ENCODE assay signal across 20 cellular contexts in the genomic region with DNA sequence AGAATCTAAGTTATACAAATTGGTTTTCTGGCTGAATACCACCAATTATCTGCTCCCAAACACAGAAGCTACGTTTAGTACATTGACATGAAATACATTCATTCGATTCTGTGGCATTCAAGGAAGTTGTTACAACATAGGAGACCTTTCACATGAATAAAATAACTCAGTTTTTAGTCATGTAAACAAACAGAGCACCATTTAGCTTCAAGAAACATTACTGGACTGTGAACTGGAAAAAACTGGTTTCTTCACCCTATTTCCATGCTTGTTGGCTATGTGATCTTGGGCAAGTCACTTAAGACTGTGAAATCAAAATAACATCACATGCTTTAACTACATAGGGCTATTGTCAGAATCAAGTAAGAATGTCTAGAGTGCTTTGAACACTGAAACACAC. TPM values are rescaled to one million over a fixed set of nuclear protein-coding genes. Genes with fewer than 3 reads are reported as not detected.
A peak's percentile ranks its signal among the peaks of the same experiment; 100 is the strongest.
DNase-seq lines count a peak whose midpoint lies in the region; TF ChIP-seq lines count a peak whose summit lies in the region.
"Had no signal": no experiment of that assay in that cellular context is flagged by ENCODE, and none has a peak within 500 bp of the region (broad histone marks: within the 10 kb centered on the region; RNA-seq: fewer than 3 reads in every experiment).

No MANE protein-coding gene starts in this region.

- no peaks in the 10 kb centered on the region for H3K27me3 ChIP-seq in neural progenitor cell
- H3K27me3 ChIP-seq in esophagus muscularis mucosa, result no peaks in the 10 kb centered on the region
- H3K27me3 ChIP-seq: right lobe of liver had no signal

- H3K27ac Mint-ChIP-seq in neural progenitor cell (no peak overlapping the region), osteocyte (ENCODE audit: unreplicated experiment) (no peak overlapping the region)
- H3K27ac Mint-ChIP-seq: activated naive CD8-positive, alpha-beta T cell treated with anti-CD3 and anti-CD28 coated beads, Interleukin-2, amount 50 U/mL, for 24 hours; endodermal cell; T-helper 17 cell had no signal

- H3F3A ChIP-seq in neural progenitor cell (ENCODE audit: low read depth), result no peaks in the 10 kb centered on the region

- intact Hi-C loops in esophagus muscularis mucosa (cut with DNase I), result no loop called here

- 47% methylated on average over 2 of the region's 2 CpGs for WGBS in esophagus muscularis mucosa

- H3K4me1 ChIP-seq in neural progenitor cell (no peaks in the 10 kb centered on the region), esophagus muscularis mucosa (no peaks in the 10 kb centered on the region)
- H3K4me1 ChIP-seq: right lobe of liver had no signal

- DNase-seq in COLO829 (ENCODE audit: low spot score) (peak; percentile 17), M059J (ENCODE audit: low read depth) (peak; percentile 47), epithelial cell of prostate (ENCODE audit: low read depth, low spot score) (no peak), neural progenitor cell (ENCODE audit: low spot score) (no peak), NCI-H2196 treated with DMSO at 0.1 percent for 48 hours (lab: John Stamatoyannopoulos, UW; ENCODE audit: unreplicated experiment) (no peak), osteocyte (ENCODE audit: extremely low spot score, unreplicated experiment) (no peak), esophagus muscularis mucosa (ENCODE audit: extremely low spot score) (no peak), NCI-H2196 (lab: John Stamatoyannopoulos, UW; ENCODE audit: unreplicated experiment) (no peak)
- DNase-seq: activated CD4-positive, CD25-positive, alpha-beta regulatory T cell; activated naive CD8-positive, alpha-beta T cell treated with anti-CD3 and anti-CD28 coated beads, Interleukin-2, amount 50 U/mL, for 24 hours; cerebellar nuclear complex; endodermal cell; islet precursor cell; KG1; midbrain; NCI-H1417; right lobe of liver; SHP77; stimulated activated CD4-positive, alpha-beta T cell treated with anti-CD3 and anti-CD28 coated beads, Interleukin-2, amount 100 ng/mL, for 24 hours; T-helper 17 cell had no signal

- H3K9me3 ChIP-seq in neural progenitor cell (ENCODE audit: low read depth) (no peaks in the 10 kb centered on the region), esophagus muscularis mucosa (no peaks in the 10 kb centered on the region)
- H3K9me3 ChIP-seq: right lobe of liver had no signal

- no peaks in the 10 kb centered on the region for H4K20me1 ChIP-seq in neural progenitor cell (ENCODE audit: low read depth)

- H3K79me2 ChIP-seq in neural progenitor cell (ENCODE audit: low read depth), result no peaks in the 10 kb centered on the region

- H3K4me2 ChIP-seq in neural progenitor cell, result no peak overlapping the region

- H2AFZ ChIP-seq in neural progenitor cell (replicated peaks), result peak overlapping the region; percentile 71

- H3K27me3 Mint-ChIP-seq in neural progenitor cell (ENCODE audit: insufficient read depth, low read depth) (no peaks in the 10 kb centered on the region), osteocyte (ENCODE audit: unreplicated experiment) (peaks cover 24% of the 10 kb centered on the region)

- no peak overlapping the region for H3K4me3 ChIP-seq in neural progenitor cell
- H3K4me3 ChIP-seq in esophagus muscularis mucosa, result no peak overlapping the region
- H3K4me3 ChIP-seq: right lobe of liver had no signal

- TF ChIP-seq EP300 in esophagus muscularis mucosa (IDR thresholded peaks at IDR 0.05), result no peak

- H3K9ac ChIP-seq in neural progenitor cell, result no peak overlapping the region

- H3K9me3 Mint-ChIP-seq in neural progenitor cell (no peaks in the 10 kb centered on the region), osteocyte (ENCODE audit: unreplicated experiment) (peaks cover 4% of the 10 kb centered on the region)
- H3K9me3 Mint-ChIP-seq: activated naive CD8-positive, alpha-beta T cell treated with anti-CD3 and anti-CD28 coated beads, Interleukin-2, amount 50 U/mL, for 24 hours had no signal

- no peak for TF ChIP-seq CTCF in neural progenitor cell (IDR thresholded peaks at IDR 0.05)
- TF ChIP-seq CTCF in osteocyte (IDR thresholded peaks at IDR 0.05), result no peak
- no peak for TF ChIP-seq CTCF in esophagus muscularis mucosa (IDR thresholded peaks at IDR 0.05)

- no peak for TF ChIP-seq POLR2A in esophagus muscularis mucosa (IDR thresholded peaks at IDR 0.05; ENCODE audit: low read depth)

- H3K4me1 Mint-ChIP-seq in neural progenitor cell (no peaks in the 10 kb centered on the region), osteocyte (ENCODE audit: unreplicated experiment) (no peaks in the 10 kb centered on the region)
- H3K4me1 Mint-ChIP-seq: activated naive CD8-positive, alpha-beta T cell treated with anti-CD3 and anti-CD28 coated beads, Interleukin-2, amount 50 U/mL, for 24 hours; T-helper 17 cell had no signal

- peak overlapping the region; percentile 48 for H3K27ac ChIP-seq in epithelial cell of prostate
- no peak overlapping the region for H3K27ac ChIP-seq in neural progenitor cell
- no peak overlapping the region for H3K27ac ChIP-seq in esophagus muscularis mucosa (replicated peaks in 1 of 4)
- H3K27ac ChIP-seq: right lobe of liver had no signal

- H3K4me3 Mint-ChIP-seq in neural progenitor cell (no peak overlapping the region), osteocyte (ENCODE audit: unreplicated experiment) (no peak overlapping the region)
- H3K4me3 Mint-ChIP-seq: activated naive CD8-positive, alpha-beta T cell treated with anti-CD3 and anti-CD28 coated beads, Interleukin-2, amount 50 U/mL, for 24 hours; endodermal cell; T-helper 17 cell had no signal

- no peaks in the 10 kb centered on the region for H3K36me3 Mint-ChIP-seq in neural progenitor cell
- H3K36me3 Mint-ChIP-seq in osteocyte (ENCODE audit: unreplicated experiment), result no peaks in the 10 kb centered on the region

- no peaks in the 10 kb centered on the region for H3K36me3 ChIP-seq in neural progenitor cell
- H3K36me3 ChIP-seq in esophagus muscularis mucosa, result no peaks in the 10 kb centered on the region
- H3K36me3 ChIP-seq: right lobe of liver had no signal

RNA-seq across cellular contexts. Expression of gene NRG4, which starts 46.2 kb away (rescaled TPM):
- total RNA-seq in M059J (2014; rRNA removed; shearing (Covaris generic)), result not detected in 2 replicates
- total RNA-seq in neural progenitor cell (ENCODE audit: low replicate concordance), result 0.06 and 0.36 TPM in 2 replicates
- total RNA-seq in osteocyte, result not detected in 2 replicates
- total RNA-seq in esophagus muscularis mucosa, result not detected
- total RNA-seq: T-helper 17 cell had no signal

Comparison
In these comparisons a context has a peak if more than half of its experiments do, and no peak if none do; other contexts are left out.
1. DNase-seq: peak in COLO829 (single experiment) and M059J (single experiment); none in epithelial cell of prostate (single experiment), neural progenitor cell (single experiment), NCI-H2196 treated with DMSO at 0.1 percent for 48 hours (single experiment), osteocyte (single experiment), esophagus muscularis mucosa (single experiment) and NCI-H2196 (single experiment).